8 cellular contexts compared by ENCODE assay signal in genomic region chr2:158456309-158457066, GRCh38. TPM values are rescaled to one million over a fixed set of nuclear protein-coding genes. Genes with fewer than 3 reads are reported as not detected.
A peak's percentile ranks its signal among the peaks of the same experiment; 100 is the strongest.
DNase-seq lines count a peak whose midpoint lies in the region; ATAC-seq, FAIRE-seq and TF ChIP-seq lines count a peak whose summit lies in the region.

Gene CCDC148 (minus strand): TSS chr2:158456753. CDS start chr2:158456439, 314 bp downstream.
Gene PKP4 (plus strand): TSS chr2:158456952. CDS start chr2:158533185, 76,233 bp downstream.

- CTCF ChIA-PET in HepG2 (lab: Yijun Ruan, JAX; ENCODE audit: low intra/inter-chr PET ratio, low total read pairs), result no interaction called here

- peak; percentile 44; the same call in 1 of the 2 replicates for TF ChIP-seq CTCF in HepG2 (CRISPR knock-in tag; IDR thresholded peaks at IDR 0.05)

- WGBS in HepG2 (ENCODE audit: low lambda C conversion rate), result under 1% methylated on average over 24 of the region's 48 CpGs

- TF ChIP-seq EP300 in HepG2 (IDR thresholded peaks at IDR 0.05; ENCODE audit: low read depth in 2 of 2, low read length in 2 of 2) (peak in 1 of 2 experiments; percentile 7; a peak in 1 of 4 replicates), HepG2 (CRISPR knock-in tag; IDR thresholded peaks at IDR 0.05; ENCODE audit: borderline replicate concordance) (no peak)

- no TSS peak for BruUV-seq in HepG2 (replicated peaks; lab: Mats Ljungman, UMichigan)

- peaks cover 55% of the 10 kb centered on the region for H3K4me1 ChIP-seq in HepG2 (ENCODE audit: insufficient read depth, low read length)

- H3K4me3 ChIP-seq in HepG2 (replicated peaks in 1 of 3; ENCODE audit: insufficient read depth in 1 of 3, low read depth in 2 of 3, low read length in 3 of 3), result peak within 1 kb of the TSS; percentile 84 to 100 (median 97)

- DNase-seq in C1 segment of cervical spinal cord (lab: John Stamatoyannopoulos, UW), result peak; percentile 54 to 97 (median 89)
- peak; percentile 96 for DNase-seq in NCI-H69 (lab: John Stamatoyannopoulos, UW)
- DNase-seq in activated CD4-positive, alpha-beta T cell treated with anti-CD3 and anti-CD28 coated beads, Interleukin-2, amount 50 U/mL, for 4 hours, result peak; percentile 87 to 91
- DNase-seq in HepG2 (ENCODE audit: low spot score), result peak; percentile 94
- DNase-seq in stimulated activated CD4-positive, alpha-beta T cell treated with anti-CD3 and anti-CD28 coated beads, Interleukin-2, amount 100 ng/mL, for 4 hours (ENCODE audit: low read depth), result peak; percentile 88

- H3K9me3 ChIP-seq in HepG2 (ENCODE audit: low read length), result no peaks in the 10 kb centered on the region

- peak within 1 kb of the TSS; percentile 97 for H3K27ac ChIP-seq in HepG2 (ENCODE audit: extremely low read length, insufficient read depth, low read length)

- intact Hi-C loops in dendritic cell treated with granulocyte-macrophage colony-stimulating factor and Interleukin-4, amounts not matched to agents 40 ng/mL and 50 ng/mL, for 4 days (cut with micrococcal nuclease), result loop anchor here (5.0 kb wide), 1 partner anchor 434 kb away; no protein-coding TSS in a partner anchor
- intact Hi-C loops in HepG2 (cut with micrococcal nuclease; ENCODE audit: unreplicated experiment), result loop anchor here (1.0 to 5.0 kb wide), 4 partner anchors 161 to 424 kb away; no protein-coding TSS in a partner anchor

- FAIRE-seq in HepG2 (lab: Jason Lieb, UNC), result no peak

- no peaks in the 10 kb centered on the region for H3K9me3 Mint-ChIP-seq in dendritic cell treated with granulocyte-macrophage colony-stimulating factor and Interleukin-4, amounts not matched to agents 40 ng/mL and 50 ng/mL, for 4 days

- H3K36me3 Mint-ChIP-seq in dendritic cell treated with granulocyte-macrophage colony-stimulating factor and Interleukin-4, amounts not matched to agents 40 ng/mL and 50 ng/mL, for 4 days (ENCODE audit: low read depth), result peaks cover 15% of the 10 kb centered on the region

- H3K27me3 Mint-ChIP-seq in dendritic cell treated with granulocyte-macrophage colony-stimulating factor and Interleukin-4, amounts not matched to agents 40 ng/mL and 50 ng/mL, for 4 days, result peaks cover 34% of the 10 kb centered on the region

- no peaks in the 10 kb centered on the region; a peak in 1 of 5 replicates for H3K27me3 ChIP-seq in HepG2 (ENCODE audit: control insufficient read depth in 1 of 2, insufficient read depth in 2 of 2, low read length in 2 of 2)

- POLR2A ChIA-PET in HepG2 (lab: Yijun Ruan, JAX), result interaction anchor here (0.9 to 2.8 kb wide), 8 partner anchors 9 to 325 kb away, joined by 3 to 16 read pairs (median 4); no protein-coding TSS in a partner anchor

- in situ Hi-C loops in HepG2 (cut with HindIII; ENCODE audit: extremely low pct_ligation_motif_present, low pct_unique_long_range_greater_than_20kb), result loop anchor here (5.0 to 25.0 kb wide), 3 partner anchors 274 to 414 kb away; no protein-coding TSS in a partner anchor

- peak within 1 kb of the TSS; percentile 98 for H3K4me3 Mint-ChIP-seq in dendritic cell treated with granulocyte-macrophage colony-stimulating factor and Interleukin-4, amounts not matched to agents 40 ng/mL and 50 ng/mL, for 4 days

- peak within 1 kb of the TSS; percentile 96 for H3K9ac ChIP-seq in HepG2 (ENCODE audit: insufficient read depth, low read depth, low read length)

- H3K4me2 ChIP-seq in HepG2 (ENCODE audit: low read depth, low read length), result peak within 1 kb of the TSS; percentile 99

- no peaks in the 10 kb centered on the region for H3K36me3 ChIP-seq in HepG2 (replicated peaks in 1 of 2; ENCODE audit: control insufficient read depth in 1 of 2, insufficient read depth in 2 of 2, low read length in 2 of 2)

- peak within 1 kb of the TSS; percentile 96 for H3K27ac Mint-ChIP-seq in dendritic cell treated with granulocyte-macrophage colony-stimulating factor and Interleukin-4, amounts not matched to agents 40 ng/mL and 50 ng/mL, for 4 days

- peaks cover 19% of the 10 kb centered on the region for H4K20me1 ChIP-seq in HepG2 (ENCODE audit: insufficient read depth, low read length)

- H3K4me1 Mint-ChIP-seq in dendritic cell treated with granulocyte-macrophage colony-stimulating factor and Interleukin-4, amounts not matched to agents 40 ng/mL and 50 ng/mL, for 4 days (ENCODE audit: low read depth), result peaks cover 22% of the 10 kb centered on the region

- TF ChIP-seq POLR2A in HepG2 (IDR thresholded peaks at IDR 0.05; ENCODE audit: insufficient read depth in 1 of 2, low read depth in 2 of 2, low read length in 2 of 2), result peak in 1 of 2 experiments; percentile 50; a peak in 1 of 4 replicates

- H3K79me2 ChIP-seq in HepG2 (ENCODE audit: insufficient read depth, low read length), result peaks cover 42% of the 10 kb centered on the region

- peak within 1 kb of the TSS; percentile 51 for H2AFZ ChIP-seq in HepG2 (ENCODE audit: low read length)

- ATAC-seq in GM19372 (IDR thresholded peaks at IDR 0.05; ENCODE audit: low read depth, unreplicated experiment) (peak; percentile 90), HG03520 (IDR thresholded peaks at IDR 0.05; ENCODE audit: unreplicated experiment) (peak; percentile 95), HepG2 (peak; percentile 84)

- TF ChIP-seq RAD21 in HepG2 (CRISPR knock-in tag; IDR thresholded peaks at IDR 0.05), result no peak

TF ChIP-seq in HepG2, 621 proteins besides CTCF, POLR2A, EP300 and RAD21 (continues in another document):
- TF ChIP-seq DDIT3 (CRISPR knock-in tag; IDR thresholded peaks at IDR 0.05), result no peak
- peak; percentile 49; the same call in 1 of the 2 replicates for TF ChIP-seq RXRA (CRISPR knock-in tag; IDR thresholded peaks at IDR 0.05)
- TF ChIP-seq ZNF564 (CRISPR knock-in tag; IDR thresholded peaks at IDR 0.05), result peak; percentile 40; the same call in 1 of the 2 replicates
- TF ChIP-seq ZNF205 (CRISPR knock-in tag; IDR thresholded peaks at IDR 0.05), result peak; percentile 74; the same call in 1 of the 2 replicates

RNA-seq across cellular contexts. Expression of gene CCDC148, which starts in this region (rescaled TPM):
- 0.49 and 0.73 TPM in 2 replicates for total RNA-seq in HepG2 (2016; rRNA removed; fragmentation: Illumina TruSeq; extraction: Trizol)
- total RNA-seq in HepG2 (2016; cell fraction: cytosol; rRNA removed; fragmentation: Illumina TruSeq; extraction: Trizol; ENCODE audit: low read depth), result 1.1 TPM in 2 replicates
- 0.54 and 0.69 TPM in 2 replicates for total RNA-seq in HepG2 (2016; cell fraction: insoluble cytoplasmic fraction; rRNA removed; fragmentation: Illumina TruSeq; extraction: Trizol)
- total RNA-seq in HepG2 (2016; cell fraction: membrane; rRNA removed; fragmentation: Illumina TruSeq; extraction: Trizol), result 0.56 and 0.79 TPM in 2 replicates
- 1.3 and 2.4 TPM in 2 replicates for total RNA-seq in HepG2 (2016; cell fraction: nucleus; rRNA removed; fragmentation: Illumina TruSeq; extraction: Trizol)
- 0.30 and 0.40 TPM in 2 replicates for polyA plus RNA-seq in HepG2 (2011; rRNA removed)
- polyA plus RNA-seq in HepG2 (2011; cell fraction: cytosol; rRNA removed), result 0.08 TPM in 2 replicates
- polyA plus RNA-seq in HepG2 (2011; cell fraction: nucleus; rRNA removed), result 0.55 and 0.61 TPM in 2 replicates
- 0.36 and 1.2 TPM in 2 replicates for polyA plus RNA-seq in HepG2 (2012)
- 0.09 TPM in 1 of 2 replicates, not detected in the other for polyA plus RNA-seq in HepG2 (2016; cell fraction: cytosol; fragmentation: Illumina TruSeq; extraction: Trizol; ENCODE audit: low read depth)
- polyA plus RNA-seq in HepG2 (2016; cell fraction: insoluble cytoplasmic fraction; fragmentation: Illumina TruSeq; extraction: Trizol; ENCODE audit: low read depth), result 0.37 and 0.54 TPM in 2 replicates
- 0.23 and 0.35 TPM in 2 replicates for polyA plus RNA-seq in HepG2 (2016; cell fraction: membrane; fragmentation: Illumina TruSeq; extraction: Trizol; ENCODE audit: low read depth)
- 0.66 and 1.2 TPM in 2 replicates for polyA plus RNA-seq in HepG2 (2016; cell fraction: nucleus; fragmentation: Illumina TruSeq; extraction: Trizol; ENCODE audit: insufficient read depth, low read depth)
- polyA minus RNA-seq in HepG2 (2011; rRNA and poly(A)+ RNA removed; ENCODE audit: low replicate concordance), result 1.5 TPM in 1 of 2 replicates, not detected in the other
- polyA minus RNA-seq in HepG2 (2011; cell fraction: cytosol; rRNA and poly(A)+ RNA removed), result not detected in 2 replicates
- polyA minus RNA-seq in HepG2 (2011; cell fraction: nucleus; rRNA and poly(A)+ RNA removed), result 3.9 and 6.3 TPM in 2 replicates

RNA-seq across cellular contexts. Expression of gene PKP4, which starts in this region (rescaled TPM):
- 80.9 and 84.8 TPM in 2 replicates for total RNA-seq in HepG2 (2016; rRNA removed; fragmentation: Illumina TruSeq; extraction: Trizol)
- 23.7 and 25.9 TPM in 2 replicates for total RNA-seq in HepG2 (2016; cell fraction: cytosol; rRNA removed; fragmentation: Illumina TruSeq; extraction: Trizol; ENCODE audit: low read depth)
- 72.6 and 81.6 TPM in 2 replicates for total RNA-seq in HepG2 (2016; cell fraction: insoluble cytoplasmic fraction; rRNA removed; fragmentation: Illumina TruSeq; extraction: Trizol)
- total RNA-seq in HepG2 (2016; cell fraction: membrane; rRNA removed; fragmentation: Illumina TruSeq; extraction: Trizol), result 83.8 and 88.8 TPM in 2 replicates
- total RNA-seq in HepG2 (2016; cell fraction: nucleus; rRNA removed; fragmentation: Illumina TruSeq; extraction: Trizol), result 99.5 and 101 TPM in 2 replicates
- polyA plus RNA-seq in HepG2 (2011; rRNA removed), result 82.0 and 90.5 TPM in 2 replicates
- 61.3 and 62.5 TPM in 2 replicates for polyA plus RNA-seq in HepG2 (2011; cell fraction: cytosol; rRNA removed)
- polyA plus RNA-seq in HepG2 (2011; cell fraction: nucleus; rRNA removed), result 153 and 172 TPM in 2 replicates
- 92.8 and 94.0 TPM in 2 replicates for polyA plus RNA-seq in HepG2 (2012)
- 10.4 and 11.2 TPM in 2 replicates for polyA plus RNA-seq in HepG2 (2016; cell fraction: cytosol; fragmentation: Illumina TruSeq; extraction: Trizol; ENCODE audit: low read depth)
- 73.3 and 79.7 TPM in 2 replicates for polyA plus RNA-seq in HepG2 (2016; cell fraction: insoluble cytoplasmic fraction; fragmentation: Illumina TruSeq; extraction: Trizol; ENCODE audit: low read depth)
- polyA plus RNA-seq in HepG2 (2016; cell fraction: membrane; fragmentation: Illumina TruSeq; extraction: Trizol; ENCODE audit: low read depth), result 43.3 and 47.6 TPM in 2 replicates
- polyA plus RNA-seq in HepG2 (2016; cell fraction: nucleus; fragmentation: Illumina TruSeq; extraction: Trizol; ENCODE audit: insufficient read depth, low read depth), result 120 and 126 TPM in 2 replicates
- 87.5 and 190 TPM in 2 replicates for polyA minus RNA-seq in HepG2 (2011; rRNA and poly(A)+ RNA removed; ENCODE audit: low replicate concordance)
- polyA minus RNA-seq in HepG2 (2011; cell fraction: cytosol; rRNA and poly(A)+ RNA removed), result 78.8 and 85.6 TPM in 2 replicates
- polyA minus RNA-seq in HepG2 (2011; cell fraction: nucleus; rRNA and poly(A)+ RNA removed), result 197 and 215 TPM in 2 replicates

Comparison
In these comparisons a context has a peak if more than half of its experiments do, and no peak if none do; other contexts are left out.
1. Peak in every context shown above with its lines: DNase-seq, ATAC-seq, H3K4me3 ChIP-seq and H3K27ac ChIP-seq.